Comparison of ENCODE assay signal across 8 cellular contexts in genomic region chr1:148280831-148281572, GRCh38.
DNase-seq lines count a peak whose midpoint lies in the region; ATAC-seq, FAIRE-seq and TF ChIP-seq lines count a peak whose summit lies in the region.
"Not testable (repeated sequence)": the region's sequence is repeated elsewhere in the genome, so short reads cannot be mapped to it uniquely, and the experiment has no call there.

No MANE protein-coding gene starts in this region.

- not testable (repeated sequence) for H4K20me1 ChIP-seq in KMS-11 (ENCODE audit: insufficient read depth); endothelial cell of umbilical vein (replicated peaks; ENCODE audit: control insufficient read depth, extremely low read depth, insufficient read depth, low read length); keratinocyte (ENCODE audit: control insufficient read depth, extremely low read depth, insufficient read depth, low read length)

- whole genome bisulfite sequencing in A549 (ENCODE audit: missing lambda C conversion rate) = no CpG with 5 or more reads among the region's 50 CpGs

- H3K4me3 ChIP-seq in A549 = peak overlapping the region; percentile 50
- H3K4me3 ChIP-seq in KMS-11 (IDR thresholded peaks at IDR 0.05; ENCODE audit: insufficient read depth, low read depth, low read length) = not testable (repeated sequence)
- peak overlapping the region; percentile 29 to 85 (median 85) for H3K4me3 ChIP-seq in endothelial cell of umbilical vein (replicated peaks in 1 of 3; ENCODE audit: insufficient read depth in 1 of 3, low read depth in 1 of 3, low read length in 3 of 3)
- peak overlapping the region; percentile 28 to 73 (median 68) for H3K4me3 ChIP-seq in keratinocyte (ENCODE audit: control insufficient read depth in 2 of 3, extremely low read depth in 1 of 3, insufficient read depth in 2 of 3, low read depth in 1 of 3, low read length in 3 of 3)
- H3K4me3 ChIP-seq in parathyroid adenoma (ENCODE audit: low read depth, low read length) = peak overlapping the region; percentile 18

- H3K9me1 ChIP-seq in endothelial cell of umbilical vein (replicated peaks; ENCODE audit: control insufficient read depth, extremely low read depth, insufficient read depth, low read length); keratinocyte (ENCODE audit: control insufficient read depth, extremely low read depth, insufficient read depth, low read length): not testable (repeated sequence)

- POLR2A ChIA-PET in A549 (lab: Yijun Ruan, JAX) (interaction anchor here (1.2 kb wide), 1 partner anchor 18 kb away, joined by 4 read pairs; no protein-coding TSS in a partner anchor), endothelial cell of umbilical vein (lab: Charles Lee) (interaction anchor here (0.7 kb wide), 1 partner anchor 23 kb away, joined by 4 read pairs; no protein-coding TSS in a partner anchor)

- FAIRE-seq in A549 (lab: Jason Lieb, UNC) (peak; percentile 59), endothelial cell of umbilical vein (lab: Jason Lieb, UNC) (peak; percentile 96)
- FAIRE-seq in keratinocyte (lab: Jason Lieb, UNC) = not testable (repeated sequence)

- peak overlapping the region; percentile 85 for H3K27ac Mint-ChIP-seq in activated T-cell treated with anti-CD3 and anti-CD28 coated beads, Interleukin-2, amount 50 U/mL, for 72 hours

- peak overlapping the region; percentile 85 to 99 for H3K4me3 Mint-ChIP-seq in activated T-cell treated with anti-CD3 and anti-CD28 coated beads, Interleukin-2, amount 50 U/mL, for 72 hours

- dilution Hi-C loops in endothelial cell of umbilical vein (cut with MboI; ENCODE audit: extremely low pct_ligation_motif_present, low sequenced_read_pairs); keratinocyte (cut with MboI; ENCODE audit: extremely low pct_ligation_motif_present, low sequenced_read_pairs): not testable (repeated sequence)

- not testable (repeated sequence) for TF ChIP-seq POLR2A in A549 (IDR thresholded peaks at IDR 0.05; ENCODE audit: low read length); endothelial cell of umbilical vein (IDR thresholded peaks at IDR 0.05; ENCODE audit: low read depth, low read length)

- CTCF ChIA-PET in A549 (lab: Yijun Ruan, JAX) = not testable (repeated sequence)
- CTCF ChIA-PET in endothelial cell of umbilical vein (lab: Charles Lee) = interaction anchor here (1.8 kb wide), 1 partner anchor 22 kb away, joined by 8 read pairs; no protein-coding TSS in a partner anchor

- H3K9me3 Mint-ChIP-seq in activated T-cell treated with anti-CD3 and anti-CD28 coated beads, Interleukin-2, amount 50 U/mL, for 72 hours = not testable (repeated sequence)

- peak overlapping the region; percentile 80 for H2AFZ ChIP-seq in KMS-11 (ENCODE audit: low read depth)
- peak overlapping the region; percentile 97 for H2AFZ ChIP-seq in endothelial cell of umbilical vein (ENCODE audit: low read depth, low read length)
- H2AFZ ChIP-seq in keratinocyte (ENCODE audit: control insufficient read depth, low read length); parathyroid adenoma: not testable (repeated sequence)

- not testable (repeated sequence) for H3K9me3 ChIP-seq in A549; endothelial cell of umbilical vein (replicated peaks; ENCODE audit: control insufficient read depth, insufficient read depth, low read length); keratinocyte (ENCODE audit: control insufficient read depth, low read depth, low read length); parathyroid adenoma (ENCODE audit: control insufficient read depth, low read length)

- DNase-seq in A549 (ENCODE audit: low read depth in 1 of 2, low spot score in 1 of 2); activated T-cell treated with anti-CD3 and anti-CD28 coated beads, Interleukin-2, amount 50 U/mL, for 72 hours; endothelial cell of umbilical vein (ENCODE audit: low read depth, low spot score); keratinocyte (ENCODE audit: low read depth, low spot score): not testable (repeated sequence)

- TF ChIP-seq CTCF in A549 (IDR thresholded peaks at IDR 0.05); KMS-11 (conservative IDR thresholded peaks at IDR 0.05; ENCODE audit: low read depth, low read length); endothelial cell of umbilical vein (IDR thresholded peaks at IDR 0.05; ENCODE audit: extremely low read depth in 1 of 2, insufficient read depth in 1 of 2, low read depth in 1 of 2, low read length in 2 of 2); keratinocyte (optimal IDR thresholded peaks at IDR 0.05 in 1 of 3, IDR thresholded peaks at IDR 0.05 in 1 of 3, conservative IDR thresholded peaks at IDR 0.05 in 1 of 3; ENCODE audit: extremely low read depth in 1 of 3, insufficient read depth in 2 of 3, low read length in 3 of 3); parathyroid adenoma (IDR thresholded peaks at IDR 0.05): not testable (repeated sequence)

- not testable (repeated sequence) for H3K27me3 ChIP-seq in KMS-11 (ENCODE audit: insufficient read depth, low read depth); endothelial cell of umbilical vein (ENCODE audit: control insufficient read depth in 2 of 2, insufficient read depth in 2 of 2, low read length in 2 of 2); keratinocyte (ENCODE audit: control insufficient read depth, extremely low read depth, insufficient read depth, low read length); parathyroid adenoma (ENCODE audit: control insufficient read depth, insufficient read depth, low read length)

- H3K36me3 ChIP-seq in KMS-11 (ENCODE audit: insufficient read depth); endothelial cell of umbilical vein (ENCODE audit: control insufficient read depth in 2 of 2, extremely low read depth in 1 of 2, insufficient read depth in 2 of 2, low read length in 2 of 2); keratinocyte (ENCODE audit: control insufficient read depth in 2 of 2, extremely low read depth in 1 of 2, insufficient read depth in 2 of 2, low read length in 2 of 2); parathyroid adenoma (ENCODE audit: control insufficient read depth, insufficient read depth, low read length): not testable (repeated sequence)

- TSS peak; percentile 100 for BruUV-seq in endothelial cell of umbilical vein (replicated peaks; lab: Mats Ljungman, UMichigan)

- intact Hi-C loops in endothelial cell of umbilical vein (cut with micrococcal nuclease) = not testable (repeated sequence)

- H3K4me1 Mint-ChIP-seq in activated T-cell treated with anti-CD3 and anti-CD28 coated beads, Interleukin-2, amount 50 U/mL, for 72 hours (ENCODE audit: low read depth) = peaks cover 21% of the 10 kb centered on the region

- H3K9ac ChIP-seq in KMS-11 (peak overlapping the region; percentile 55), endothelial cell of umbilical vein (replicated peaks; ENCODE audit: extremely low read depth, insufficient read depth, low read length) (peak overlapping the region; percentile 37), keratinocyte (ENCODE audit: control insufficient read depth, extremely low read depth, insufficient read depth, low read length) (peak overlapping the region; percentile 63)
- H3K9ac ChIP-seq in parathyroid adenoma = not testable (repeated sequence)

- not testable (repeated sequence) for H3K79me2 ChIP-seq in KMS-11 (ENCODE audit: insufficient read depth, low read depth); endothelial cell of umbilical vein (ENCODE audit: control insufficient read depth, insufficient read depth, low read length); keratinocyte (ENCODE audit: control insufficient read depth, insufficient read depth, low read length); parathyroid adenoma

- H3K27ac ChIP-seq in A549 (peak overlapping the region; percentile 79 to 87), KMS-11 (peak overlapping the region; percentile 58)
- H3K27ac ChIP-seq in endothelial cell of umbilical vein (ENCODE audit: insufficient read depth, low read depth, low read length); keratinocyte (ENCODE audit: control insufficient read depth, insufficient read depth, low read length); parathyroid adenoma: not testable (repeated sequence)

- H3K4me1 ChIP-seq in A549 = peaks cover 33% of the 10 kb centered on the region
- H3K4me1 ChIP-seq in KMS-11 (ENCODE audit: low read depth, poor library complexity, severe bottlenecking) = peaks cover 15% of the 10 kb centered on the region
- not testable (repeated sequence) for H3K4me1 ChIP-seq in endothelial cell of umbilical vein (ENCODE audit: control insufficient read depth, extremely low read depth, insufficient read depth, low read length); parathyroid adenoma
- peaks cover 18% of the 10 kb centered on the region for H3K4me1 ChIP-seq in keratinocyte (ENCODE audit: control insufficient read depth, extremely low read depth, insufficient read depth, low read length)

- peak overlapping the region; percentile 75 for H3K4me2 ChIP-seq in A549
- peak overlapping the region; percentile 82 for H3K4me2 ChIP-seq in KMS-11
- peak overlapping the region; percentile 94 for H3K4me2 ChIP-seq in endothelial cell of umbilical vein (ENCODE audit: insufficient read depth, low read length)
- not testable (repeated sequence) for H3K4me2 ChIP-seq in keratinocyte (ENCODE audit: control insufficient read depth, extremely low read depth, insufficient read depth, low read depth, low read length)
- peak overlapping the region; percentile 1 for H3K4me2 ChIP-seq in parathyroid adenoma (ENCODE audit: low read length)

- not testable (repeated sequence) for TF ChIP-seq RAD21 in A549 (conservative IDR thresholded peaks at IDR 0.05 in 1 of 2, IDR thresholded peaks at IDR 0.05 in 1 of 2)

- peaks cover 38% of the 10 kb centered on the region for H3K27me3 Mint-ChIP-seq in activated T-cell treated with anti-CD3 and anti-CD28 coated beads, Interleukin-2, amount 50 U/mL, for 72 hours (ENCODE audit: low read depth)

- peak; percentile 85 to 91 for ATAC-seq in A549
- peak; percentile 91 for ATAC-seq in GM18868 (IDR thresholded peaks at IDR 0.05; ENCODE audit: unreplicated experiment)
- ATAC-seq in HG02678 (IDR thresholded peaks at IDR 0.05; ENCODE audit: unreplicated experiment) = peak; percentile 62
- ATAC-seq in activated T-cell treated with anti-CD3 and anti-CD28 coated beads, Interleukin-2, amount 50 U/mL, for 72 hours (replicated peaks in 1 of 2) = peak; percentile 78 to 85

- not testable (repeated sequence) for TF ChIP-seq EP300 in A549 (IDR thresholded peaks at IDR 0.05)

- not testable (repeated sequence) for H3K36me3 Mint-ChIP-seq in activated T-cell treated with anti-CD3 and anti-CD28 coated beads, Interleukin-2, amount 50 U/mL, for 72 hours (ENCODE audit: insufficient read depth in 2 of 2)
